7 cellular contexts compared by ENCODE assay signal in the genomic region with DNA sequence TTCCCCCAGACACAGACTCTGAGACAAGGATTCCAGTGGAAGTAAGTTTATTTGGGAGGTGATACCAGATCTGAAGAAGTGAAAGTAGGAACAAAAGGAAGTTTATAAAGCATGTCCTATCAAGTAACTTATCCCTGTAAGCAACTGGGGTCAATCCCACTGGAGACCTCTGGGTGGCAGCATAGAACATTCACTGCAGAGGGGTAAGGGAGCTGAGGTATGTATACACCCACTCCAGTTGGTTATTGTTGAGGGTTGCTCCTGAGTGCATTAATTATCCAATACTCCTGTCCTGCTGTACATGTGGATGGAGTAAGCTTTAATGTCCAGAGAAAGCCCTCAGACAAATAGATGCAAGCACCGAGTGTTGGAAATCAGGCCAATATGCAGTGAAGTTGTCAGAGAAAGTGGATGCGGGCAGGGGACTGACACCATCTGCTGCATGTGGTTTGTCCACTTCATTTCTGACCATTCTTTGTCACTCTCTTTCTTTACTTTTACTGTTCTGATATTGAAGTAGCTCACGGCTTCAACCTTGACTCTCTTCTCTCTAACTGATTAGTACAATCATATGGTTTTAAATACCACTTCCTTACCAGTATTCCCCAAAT. TPM values are rescaled to one million over a fixed set of nuclear protein-coding genes. Genes with fewer than 3 reads are reported as not detected.
DNase-seq lines count a peak whose midpoint lies in the region; ATAC-seq and TF ChIP-seq lines count a peak whose summit lies in the region.

No MANE protein-coding gene starts in this region.

- TF ChIP-seq CTCF in LNCAP (IDR thresholded peaks at IDR 0.05) (peak; percentile 69), WTC11 (IDR thresholded peaks at IDR 0.05) (peak; percentile 55), foreskin keratinocyte (conservative IDR thresholded peaks at IDR 0.05) (peak; percentile 71)

- ATAC-seq in WTC11: peak; percentile 75
- ATAC-seq in foreskin keratinocyte: peak; percentile 58
- no peak for ATAC-seq in GM21717 (IDR thresholded peaks at IDR 0.05; ENCODE audit: unreplicated experiment)

- peaks cover 7% of the 10 kb centered on the region for H3K36me3 Mint-ChIP-seq in WTC11

- CTCF ChIA-PET in WTC11 (lab: Charles Lee): interaction anchor here (0.5 to 7.4 kb wide), 43 partner anchors 9 to 403 kb away, joined by 3 to 103 read pairs (median 5); a partner anchor contains a TSS

- H3K4me1 Mint-ChIP-seq in WTC11: no peaks in the 10 kb centered on the region; the same call in 1 of the 2 replicates

- H3K27ac Mint-ChIP-seq in WTC11: no peak overlapping the region

- DNase-seq in GM03348 (ENCODE audit: low spot score) (peak; percentile 55), WTC11 (ENCODE audit: low spot score) (peak; percentile 82), foreskin keratinocyte (peak in 1 of 2 donors; percentile 42)
- DNase-seq in stimulated activated CD4-positive, alpha-beta T cell treated with anti-CD3 and anti-CD28 coated beads, Interleukin-4, amount 100 ng/mL, for 24 hours: peak; percentile 32
- DNase-seq in effector CD8-positive, alpha-beta T cell (lab: John Stamatoyannopoulos, UW): no peak

- H3K4me3 Mint-ChIP-seq in WTC11: no peak overlapping the region

- H3K27me3 Mint-ChIP-seq in WTC11 (ENCODE audit: low read depth): peaks cover 3% of the 10 kb centered on the region; the same call in 1 of the 2 replicates

- H3K9me3 Mint-ChIP-seq in WTC11: peaks cover 19% of the 10 kb centered on the region

- H3K27me3 ChIP-seq in foreskin keratinocyte: peaks cover 4% of the 10 kb centered on the region

- no peaks in the 10 kb centered on the region for H3K4me1 ChIP-seq in foreskin keratinocyte

- POLR2A ChIA-PET in WTC11 (lab: Charles Lee): no interaction called here

- no peak overlapping the region for H3K27ac ChIP-seq in foreskin keratinocyte

TF ChIP-seq in WTC11, 78 proteins besides CTCF, POLR2A, EP300 and RAD21 (continues in another document):
- TF ChIP-seq, protein P1, sequence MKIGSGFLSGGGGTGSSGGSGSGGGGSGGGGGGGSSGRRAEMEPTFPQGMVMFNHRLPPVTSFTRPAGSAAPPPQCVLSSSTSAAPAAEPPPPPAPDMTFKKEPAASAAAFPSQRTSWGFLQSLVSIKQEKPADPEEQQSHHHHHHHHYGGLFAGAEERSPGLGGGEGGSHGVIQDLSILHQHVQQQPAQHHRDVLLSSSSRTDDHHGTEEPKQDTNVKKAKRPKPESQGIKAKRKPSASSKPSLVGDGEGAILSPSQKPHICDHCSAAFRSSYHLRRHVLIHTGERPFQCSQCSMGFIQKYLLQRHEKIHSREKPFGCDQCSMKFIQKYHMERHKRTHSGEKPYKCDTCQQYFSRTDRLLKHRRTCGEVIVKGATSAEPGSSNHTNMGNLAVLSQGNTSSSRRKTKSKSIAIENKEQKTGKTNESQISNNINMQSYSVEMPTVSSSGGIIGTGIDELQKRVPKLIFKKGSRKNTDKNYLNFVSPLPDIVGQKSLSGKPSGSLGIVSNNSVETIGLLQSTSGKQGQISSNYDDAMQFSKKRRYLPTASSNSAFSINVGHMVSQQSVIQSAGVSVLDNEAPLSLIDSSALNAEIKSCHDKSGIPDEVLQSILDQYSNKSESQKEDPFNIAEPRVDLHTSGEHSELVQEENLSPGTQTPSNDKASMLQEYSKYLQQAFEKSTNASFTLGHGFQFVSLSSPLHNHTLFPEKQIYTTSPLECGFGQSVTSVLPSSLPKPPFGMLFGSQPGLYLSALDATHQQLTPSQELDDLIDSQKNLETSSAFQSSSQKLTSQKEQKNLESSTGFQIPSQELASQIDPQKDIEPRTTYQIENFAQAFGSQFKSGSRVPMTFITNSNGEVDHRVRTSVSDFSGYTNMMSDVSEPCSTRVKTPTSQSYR (CRISPR knock-in tag; IDR thresholded peaks at IDR 0.05): no peak
- TF ChIP-seq SMAD3 (CRISPR knock-in tag; IDR thresholded peaks at IDR 0.05; ENCODE audit: borderline replicate concordance) (no peak), MYBL2 (CRISPR knock-in tag; IDR thresholded peaks at IDR 0.05) (no peak), GTF2I (CRISPR knock-in tag; conservative IDR thresholded peaks at IDR 0.05) (no peak), GABPB1 (CRISPR knock-in tag; IDR thresholded peaks at IDR 0.05) (no peak), FOXJ3 (CRISPR knock-in tag; IDR thresholded peaks at IDR 0.05; ENCODE audit: borderline replicate concordance) (no peak)
- TF ChIP-seq, protein P2, sequence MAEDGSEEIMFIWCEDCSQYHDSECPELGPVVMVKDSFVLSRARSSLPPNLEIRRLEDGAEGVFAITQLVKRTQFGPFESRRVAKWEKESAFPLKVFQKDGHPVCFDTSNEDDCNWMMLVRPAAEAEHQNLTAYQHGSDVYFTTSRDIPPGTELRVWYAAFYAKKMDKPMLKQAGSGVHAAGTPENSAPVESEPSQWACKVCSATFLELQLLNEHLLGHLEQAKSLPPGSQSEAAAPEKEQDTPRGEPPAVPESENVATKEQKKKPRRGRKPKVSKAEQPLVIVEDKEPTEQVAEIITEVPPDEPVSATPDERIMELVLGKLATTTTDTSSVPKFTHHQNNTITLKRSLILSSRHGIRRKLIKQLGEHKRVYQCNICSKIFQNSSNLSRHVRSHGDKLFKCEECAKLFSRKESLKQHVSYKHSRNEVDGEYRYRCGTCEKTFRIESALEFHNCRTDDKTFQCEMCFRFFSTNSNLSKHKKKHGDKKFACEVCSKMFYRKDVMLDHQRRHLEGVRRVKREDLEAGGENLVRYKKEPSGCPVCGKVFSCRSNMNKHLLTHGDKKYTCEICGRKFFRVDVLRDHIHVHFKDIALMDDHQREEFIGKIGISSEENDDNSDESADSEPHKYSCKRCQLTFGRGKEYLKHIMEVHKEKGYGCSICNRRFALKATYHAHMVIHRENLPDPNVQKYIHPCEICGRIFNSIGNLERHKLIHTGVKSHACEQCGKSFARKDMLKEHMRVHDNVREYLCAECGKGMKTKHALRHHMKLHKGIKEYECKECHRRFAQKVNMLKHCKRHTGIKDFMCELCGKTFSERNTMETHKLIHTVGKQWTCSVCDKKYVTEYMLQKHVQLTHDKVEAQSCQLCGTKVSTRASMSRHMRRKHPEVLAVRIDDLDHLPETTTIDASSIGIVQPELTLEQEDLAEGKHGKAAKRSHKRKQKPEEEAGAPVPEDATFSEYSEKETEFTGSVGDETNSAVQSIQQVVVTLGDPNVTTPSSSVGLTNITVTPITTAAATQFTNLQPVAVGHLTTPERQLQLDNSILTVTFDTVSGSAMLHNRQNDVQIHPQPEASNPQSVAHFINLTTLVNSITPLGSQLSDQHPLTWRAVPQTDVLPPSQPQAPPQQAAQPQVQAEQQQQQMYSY (CRISPR knock-in tag; IDR thresholded peaks at IDR 0.05): no peak
- TF ChIP-seq, protein P3, sequence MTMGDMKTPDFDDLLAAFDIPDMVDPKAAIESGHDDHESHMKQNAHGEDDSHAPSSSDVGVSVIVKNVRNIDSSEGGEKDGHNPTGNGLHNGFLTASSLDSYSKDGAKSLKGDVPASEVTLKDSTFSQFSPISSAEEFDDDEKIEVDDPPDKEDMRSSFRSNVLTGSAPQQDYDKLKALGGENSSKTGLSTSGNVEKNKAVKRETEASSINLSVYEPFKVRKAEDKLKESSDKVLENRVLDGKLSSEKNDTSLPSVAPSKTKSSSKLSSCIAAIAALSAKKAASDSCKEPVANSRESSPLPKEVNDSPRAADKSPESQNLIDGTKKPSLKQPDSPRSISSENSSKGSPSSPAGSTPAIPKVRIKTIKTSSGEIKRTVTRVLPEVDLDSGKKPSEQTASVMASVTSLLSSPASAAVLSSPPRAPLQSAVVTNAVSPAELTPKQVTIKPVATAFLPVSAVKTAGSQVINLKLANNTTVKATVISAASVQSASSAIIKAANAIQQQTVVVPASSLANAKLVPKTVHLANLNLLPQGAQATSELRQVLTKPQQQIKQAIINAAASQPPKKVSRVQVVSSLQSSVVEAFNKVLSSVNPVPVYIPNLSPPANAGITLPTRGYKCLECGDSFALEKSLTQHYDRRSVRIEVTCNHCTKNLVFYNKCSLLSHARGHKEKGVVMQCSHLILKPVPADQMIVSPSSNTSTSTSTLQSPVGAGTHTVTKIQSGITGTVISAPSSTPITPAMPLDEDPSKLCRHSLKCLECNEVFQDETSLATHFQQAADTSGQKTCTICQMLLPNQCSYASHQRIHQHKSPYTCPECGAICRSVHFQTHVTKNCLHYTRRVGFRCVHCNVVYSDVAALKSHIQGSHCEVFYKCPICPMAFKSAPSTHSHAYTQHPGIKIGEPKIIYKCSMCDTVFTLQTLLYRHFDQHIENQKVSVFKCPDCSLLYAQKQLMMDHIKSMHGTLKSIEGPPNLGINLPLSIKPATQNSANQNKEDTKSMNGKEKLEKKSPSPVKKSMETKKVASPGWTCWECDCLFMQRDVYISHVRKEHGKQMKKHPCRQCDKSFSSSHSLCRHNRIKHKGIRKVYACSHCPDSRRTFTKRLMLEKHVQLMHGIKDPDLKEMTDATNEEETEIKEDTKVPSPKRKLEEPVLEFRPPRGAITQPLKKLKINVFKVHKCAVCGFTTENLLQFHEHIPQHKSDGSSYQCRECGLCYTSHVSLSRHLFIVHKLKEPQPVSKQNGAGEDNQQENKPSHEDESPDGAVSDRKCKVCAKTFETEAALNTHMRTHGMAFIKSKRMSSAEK (CRISPR knock-in tag; IDR thresholded peaks at IDR 0.05; ENCODE audit: borderline replicate concordance): no peak
- TF ChIP-seq, protein P4, sequence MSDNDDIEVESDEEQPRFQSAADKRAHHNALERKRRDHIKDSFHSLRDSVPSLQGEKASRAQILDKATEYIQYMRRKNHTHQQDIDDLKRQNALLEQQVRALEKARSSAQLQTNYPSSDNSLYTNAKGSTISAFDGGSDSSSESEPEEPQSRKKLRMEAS (CRISPR knock-in tag; IDR thresholded peaks at IDR 0.05): no peak

RNA-seq across cellular contexts. Expression of a gene that starts 46.7 kb away (rescaled TPM):
- total RNA-seq in WTC11 (2021): 133 to 153 TPM (median 144 TPM) in 3 replicates
- 0.21 and 0.24 TPM in 2 replicates for total RNA-seq in foreskin keratinocyte
- polyA plus RNA-seq in foreskin keratinocyte: 0.04 and 0.09 TPM in 2 replicates

RNA-seq across cellular contexts. Expression of a gene that starts 46.9 kb away (rescaled TPM):
- total RNA-seq in WTC11 (2021) (15.0 to 21.9 TPM (median 19.6 TPM) in 3 replicates), foreskin keratinocyte (12.0 and 14.2 TPM in 2 replicates)
- polyA plus RNA-seq in foreskin keratinocyte: 9.6 and 11.4 TPM in 2 replicates

Comparison
In these comparisons a context has a peak if more than half of its experiments do, and no peak if none do; other contexts are left out.
1. RNA of a gene that starts 46.7 kb away (total RNA-seq): 133 to 153 TPM in WTC11; 0.21 to 0.24 TPM in foreskin keratinocyte; every median in the first group is over 100 times any median in the second.
2. Peak in every context shown above with its lines, with median percentiles within 50 percentile points of each other: CTCF ChIP-seq.